17 cellular contexts compared by ENCODE assay signal in genomic region chr1:203526572-203526971, GRCh38. TPM values are rescaled to one million over a fixed set of nuclear protein-coding genes. Genes with fewer than 3 reads are reported as not detected.
A peak's percentile ranks its signal among the peaks of the same experiment; 100 is the strongest.
DNase-seq lines count a peak whose midpoint lies in the region; ATAC-seq, FAIRE-seq and TF ChIP-seq lines count a peak whose summit lies in the region.
"Had no signal": no experiment of that assay in that cellular context is flagged by ENCODE, and none has a peak within 500 bp of the region (broad histone marks: within the 10 kb centered on the region; RNA-seq: fewer than 3 reads in every experiment).

No MANE protein-coding gene starts in this region.

- no peaks in the 10 kb centered on the region for H3K36me3 ChIP-seq in GM23248 (ENCODE audit: low read depth)
- H3K36me3 ChIP-seq in RWPE2 (ENCODE audit: low read depth) = no peaks in the 10 kb centered on the region
- H3K36me3 ChIP-seq in keratinocyte (ENCODE audit: control insufficient read depth in 2 of 2, extremely low read depth in 1 of 2, insufficient read depth in 2 of 2, low read length in 2 of 2) = no peaks in the 10 kb centered on the region
- H3K36me3 ChIP-seq in small intestine (ENCODE audit: control insufficient read depth in 2 of 2, insufficient read depth in 2 of 2, low read length in 2 of 2) = no peaks in the 10 kb centered on the region
- H3K36me3 ChIP-seq: spleen, WERI-Rb-1 had no signal

- H3K9me3 ChIP-seq in GM23248 (ENCODE audit: low read depth) (no peaks in the 10 kb centered on the region), RWPE2 (ENCODE audit: severe bottlenecking) (no peaks in the 10 kb centered on the region), keratinocyte (ENCODE audit: control insufficient read depth, low read depth, low read length) (no peaks in the 10 kb centered on the region), small intestine (ENCODE audit: control insufficient read depth, low read depth) (no peaks in the 10 kb centered on the region)
- H3K9me3 ChIP-seq: spleen had no signal

- H4K20me1 ChIP-seq in GM23248 (ENCODE audit: insufficient read depth) = no peaks in the 10 kb centered on the region
- H4K20me1 ChIP-seq in keratinocyte (ENCODE audit: control insufficient read depth, extremely low read depth, insufficient read depth, low read length) = no peaks in the 10 kb centered on the region

- H2AFZ ChIP-seq in GM23248 (peak overlapping the region; percentile 52), keratinocyte (ENCODE audit: control insufficient read depth, low read length) (no peak overlapping the region)
- H2AFZ ChIP-seq: parathyroid adenoma had no signal

- no peaks in the 10 kb centered on the region for H3F3A ChIP-seq in GM23248 (ENCODE audit: insufficient read depth)

- H3K4me1 ChIP-seq in GM23248 (ENCODE audit: insufficient read depth) = peaks cover 19% of the 10 kb centered on the region
- peaks cover 7% of the 10 kb centered on the region for H3K4me1 ChIP-seq in RWPE2 (ENCODE audit: insufficient read depth, poor library complexity, severe bottlenecking)
- peaks cover 14% of the 10 kb centered on the region for H3K4me1 ChIP-seq in keratinocyte (ENCODE audit: control insufficient read depth, extremely low read depth, insufficient read depth, low read length)
- peaks cover 0 to 5% of the 10 kb centered on the region in 2 donors for H3K4me1 ChIP-seq in small intestine (ENCODE audit: control insufficient read depth in 2 of 2, insufficient read depth in 1 of 2, low read depth in 1 of 2, low read length in 1 of 2)
- H3K4me1 ChIP-seq: parathyroid adenoma had no signal

- TF ChIP-seq CTCF in RWPE2 (IDR thresholded peaks at IDR 0.05; ENCODE audit: poor library complexity, severe bottlenecking) = no peak
- TF ChIP-seq CTCF in keratinocyte (optimal IDR thresholded peaks at IDR 0.05 in 1 of 3, IDR thresholded peaks at IDR 0.05 in 1 of 3, conservative IDR thresholded peaks at IDR 0.05 in 1 of 3; ENCODE audit: extremely low read depth in 1 of 3, insufficient read depth in 2 of 3, low read length in 3 of 3) = no peak

- H3K4me3 ChIP-seq in GM23248 (no peak overlapping the region), RWPE2 (ENCODE audit: severe bottlenecking) (no peak overlapping the region), keratinocyte (ENCODE audit: control insufficient read depth in 2 of 3, extremely low read depth in 1 of 3, insufficient read depth in 2 of 3, low read depth in 1 of 3, low read length in 3 of 3) (no peak overlapping the region), small intestine (ENCODE audit: low read depth in 1 of 2, low read length in 2 of 2) (no peak overlapping the region)
- H3K4me3 ChIP-seq: spleen had no signal

- H3K27me3 ChIP-seq in GM23248 (replicated peaks; ENCODE audit: insufficient read depth) (no peaks in the 10 kb centered on the region), RWPE2 (ENCODE audit: insufficient read depth, poor library complexity, severe bottlenecking) (no peaks in the 10 kb centered on the region), keratinocyte (ENCODE audit: control insufficient read depth, extremely low read depth, insufficient read depth, low read length) (no peaks in the 10 kb centered on the region), small intestine (ENCODE audit: control insufficient read depth in 2 of 2, insufficient read depth in 2 of 2, low read length in 2 of 2) (no peaks in the 10 kb centered on the region)

- in situ Hi-C loops in GM23248 (cut with MboI) = no loop called here

- dilution Hi-C loops in keratinocyte (cut with MboI; ENCODE audit: extremely low pct_ligation_motif_present, low sequenced_read_pairs) = no loop called here

- H3K79me2 ChIP-seq in GM23248 (ENCODE audit: insufficient read depth) (no peaks in the 10 kb centered on the region), keratinocyte (ENCODE audit: control insufficient read depth, insufficient read depth, low read length) (no peaks in the 10 kb centered on the region)
- H3K79me2 ChIP-seq: parathyroid adenoma had no signal

- no peaks in the 10 kb centered on the region for H3K9me1 ChIP-seq in keratinocyte (ENCODE audit: control insufficient read depth, extremely low read depth, insufficient read depth, low read length)

- ATAC-seq in RWPE2 (ENCODE audit: low read depth) (peak; percentile 86), GM19452 (IDR thresholded peaks at IDR 0.05; ENCODE audit: unreplicated experiment) (no peak)

- DNase-seq in GM23248 (peak; percentile 48), RWPE2 (ENCODE audit: low spot score) (no peak), keratinocyte (ENCODE audit: low read depth, low spot score) (no peak), small intestine (peak; percentile 20), RCC 7860 (ENCODE audit: low spot score) (no peak)
- DNase-seq in NK-92 treated with Interleukin-12 subunit alpha and Interleukin-12 subunit beta, amount 100 ng/mL, for 24 hours (lab: John Stamatoyannopoulos, UW) = no peak
- DNase-seq: head of caudate nucleus; NCI-H526; RPMI8226; spleen; stimulated activated naive CD4-positive, alpha-beta T cell treated with Interleukin-2 at 50 U/mL for 16 hours; SW 1271; WERI-Rb-1 had no signal

- WGBS in GM23248 (ENCODE audit: low coverage in 1 of 2, low lambda C conversion rate in 2 of 2, missing lambda C conversion rate in 2 of 2), 2 experiments = 19% methylated on average over 4 to 6 of the region's 6 CpGs
- WGBS in small intestine, 3 donors = 26 to 58% (median 52%) methylated on average over 6 of the region's 6 CpGs

- H3K27ac ChIP-seq in GM23248 (no peak overlapping the region), RWPE2 (ENCODE audit: poor library complexity, severe bottlenecking) (no peak overlapping the region), keratinocyte (ENCODE audit: control insufficient read depth, insufficient read depth, low read length) (no peak overlapping the region), small intestine (ENCODE audit: low read depth in 1 of 2, low read length in 1 of 2) (no peak overlapping the region)
- H3K27ac ChIP-seq: KMS-11, parathyroid adenoma, spleen, WERI-Rb-1 had no signal

- H3K4me2 ChIP-seq in GM23248 (ENCODE audit: unreplicated experiment) = no peak overlapping the region
- H3K4me2 ChIP-seq in keratinocyte (ENCODE audit: control insufficient read depth, extremely low read depth, insufficient read depth, low read depth, low read length) = peak overlapping the region; percentile 33
- H3K4me2 ChIP-seq: KMS-11 had no signal

- H3K9ac ChIP-seq in GM23248 (0 out of 2 replicates have a peak overlapping the region, but pooled peaks have one; percentile 13), keratinocyte (ENCODE audit: control insufficient read depth, extremely low read depth, insufficient read depth, low read length) (no peak overlapping the region)
- H3K9ac ChIP-seq: KMS-11, parathyroid adenoma had no signal

- FAIRE-seq in keratinocyte (lab: Jason Lieb, UNC) = no peak
- no peak for FAIRE-seq in small intestine (lab: Jason Lieb, UNC)
- no peak for FAIRE-seq in RCC 7860 (lab: Jason Lieb, UNC)
- FAIRE-seq: islet of Langerhans had no signal

- H3K9me2 ChIP-seq in GM23248 (ENCODE audit: insufficient read depth) = no peaks in the 10 kb centered on the region

RNA-seq across cellular contexts. Expression of gene OPTC, which starts 32.6 kb away (rescaled TPM):
- total RNA-seq in GM23248 (2014; rRNA removed; shearing (Covaris generic)) = not detected in 2 replicates
- polyA plus RNA-seq in GM23248 (2016; fragmentation: Nextera tagmentation; extraction: Ambion mirVana) (not detected in 2 replicates), keratinocyte (not detected in 3 replicates), small intestine (not detected)
- not detected for polyA plus RNA-seq in keratinocyte (2011; ENCODE audit: low read depth)
- not detected in 2 replicates for polyA plus RNA-seq in keratinocyte (2011; cell fraction: cytosol; rRNA removed)
- polyA plus RNA-seq in keratinocyte (2011; cell fraction: nucleus; rRNA removed) = not detected in 2 replicates
- polyA plus RNA-seq in keratinocyte (2012; ENCODE audit: low replicate concordance) = not detected in 2 replicates
- not detected in 3 replicates for polyA minus RNA-seq in keratinocyte
- not detected for polyA minus RNA-seq in keratinocyte (2011; cell fraction: cytosol; rRNA and poly(A)+ RNA removed)
- not detected in 2 replicates for polyA minus RNA-seq in keratinocyte (2011; cell fraction: nucleus; rRNA and poly(A)+ RNA removed)
- total RNA-seq: spleen had no signal
- polyA plus RNA-seq: spleen had no signal

RNA-seq across cellular contexts. Expression of gene PRELP, which starts 51.0 kb away (rescaled TPM):
- total RNA-seq in GM23248 (2014; rRNA removed; shearing (Covaris generic)) = under 0.01 and 0.32 TPM in 2 replicates
- 1.6 and 1.7 TPM in 2 replicates for polyA plus RNA-seq in GM23248 (2016; fragmentation: Nextera tagmentation; extraction: Ambion mirVana)
- 0.01 to 0.03 TPM in 2 of 3 replicates, not detected in the other for polyA plus RNA-seq in keratinocyte
- not detected for polyA plus RNA-seq in keratinocyte (2011; ENCODE audit: low read depth)
- 0.01 and 0.03 TPM in 2 replicates for polyA plus RNA-seq in keratinocyte (2011; cell fraction: cytosol; rRNA removed)
- polyA plus RNA-seq in keratinocyte (2011; cell fraction: nucleus; rRNA removed) = 0.03 and 0.04 TPM in 2 replicates
- 0.05 and 0.06 TPM in 2 replicates for polyA plus RNA-seq in keratinocyte (2012; ENCODE audit: low replicate concordance)
- 0.10 TPM in 1 of 3 replicates, not detected in the others for polyA minus RNA-seq in keratinocyte
- not detected for polyA minus RNA-seq in keratinocyte (2011; cell fraction: cytosol; rRNA and poly(A)+ RNA removed)
- polyA minus RNA-seq in keratinocyte (2011; cell fraction: nucleus; rRNA and poly(A)+ RNA removed) = not detected in 2 replicates
- polyA plus RNA-seq in small intestine = 10 to 100 TPM in 1 of 3 donors, under 1 TPM in 2; 0.22 to 27.0 (median 0.54) TPM

Comparison
In these comparisons a context has a peak if more than half of its experiments do, and no peak if none do; other contexts are left out.
1. DNase-seq: peak in GM23248 (single experiment) and small intestine (single experiment); none in RWPE2 (single experiment), keratinocyte (single experiment), NK-92 treated with Interleukin-12 subunit alpha and Interleukin-12 subunit beta, amount 100 ng/mL, for 24 hours (single experiment) and RCC 7860 (single experiment).